Comparison of ENCODE assay signal across 24 cellular contexts in the genomic region with DNA sequence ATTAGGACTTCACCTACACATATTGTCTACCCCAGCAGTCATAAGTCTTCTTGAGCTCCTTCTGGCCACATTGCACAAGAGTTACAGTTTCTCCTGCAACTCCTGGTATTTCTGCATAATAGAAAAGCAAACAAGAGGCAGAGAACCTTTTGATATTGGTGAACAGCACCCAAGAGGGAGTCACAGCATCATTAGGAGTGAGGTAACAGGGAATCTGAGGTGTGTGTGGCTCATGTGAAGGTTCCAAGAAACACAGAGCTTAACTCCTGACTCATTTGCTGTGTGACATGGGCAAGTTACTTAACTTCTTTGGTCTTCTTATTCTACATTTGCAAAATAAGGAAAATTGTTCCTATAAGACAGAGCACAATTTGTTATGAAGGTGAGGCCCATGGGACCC.
"Had no signal": no experiment of that assay in that cellular context is flagged by ENCODE, and none has a peak within 500 bp of the region (broad histone marks: within the 10 kb centered on the region; RNA-seq: fewer than 3 reads in every experiment).

No MANE protein-coding gene starts in this region.

- H3K36me3 ChIP-seq: gastrocnemius medialis, left ventricle myocardium inferior, lower lobe of right lung, neural progenitor cell, pancreas, prostate gland, spleen, tibial artery, upper lobe of left lung, uterus had no signal

- H3K9me3 Mint-ChIP-seq: neural progenitor cell; stimulated activated naive CD8-positive, alpha-beta T cell treated with anti-CD3 and anti-CD28 coated beads, Interleukin-15, Interleukin-2, amounts not matched to agents 100 ng/mL and 50 ng/mL, for 24 hours had no signal

- H3K9me3 ChIP-seq: gastrocnemius medialis, left ventricle myocardium inferior, lower lobe of right lung, pancreas, prostate gland, spleen, tibial artery, upper lobe of left lung, uterus had no signal

- H3K4me1 Mint-ChIP-seq: immature natural killer cell; stimulated activated memory B cell treated with anti-CD40 and anti-IgM and Interleukin-4, amounts not matched to agents 10 μg/mL and 1 μg/mL and 100 μg/mL, for 72 hours had no signal

- H3K9ac ChIP-seq: neural progenitor cell had no signal

- H3K4me1 ChIP-seq: gastrocnemius medialis, left ventricle myocardium inferior, lower lobe of right lung, neural progenitor cell, prostate gland, spleen, tibial artery, upper lobe of left lung, uterus had no signal

- H3K4me2 ChIP-seq: neural progenitor cell had no signal

- ATAC-seq: gastrocnemius medialis; left cardiac atrium; lower lobe of right lung; natural killer cell treated with Interleukin-12 subunit alpha and Interleukin-12 subunit beta and Interleukin-15 and Interleukin-18, amount 100 ng/mL, for 72 hours; pancreas; sciatic nerve; stimulated activated memory B cell treated with anti-CD40 and anti-IgM and Interleukin-4, amounts not matched to agents 10 μg/mL and 1 μg/mL and 100 μg/mL, for 72 hours had no signal

- DNase-seq: dermis blood vessel endothelial cell; erythroblast; gastrocnemius medialis; immature natural killer cell; left cardiac atrium; left ventricle myocardium inferior; lower lobe of right lung; mesenchymal stem cell; midbrain; nucleus accumbens; pancreas; spleen; stimulated activated CD4-positive, alpha-beta T cell treated with anti-CD3 and anti-CD28 coated beads, Interleukin-15, amount 100 ng/mL, for 24 hours; stimulated activated CD4-positive, alpha-beta T cell treated with anti-CD3 and anti-CD28 coated beads, Interleukin-1b, Interleukin-23, amount 100 ng/mL, for 48 hours; stimulated activated CD4-positive, alpha-beta T cell treated with anti-CD3 and anti-CD28 coated beads, Interleukin-4, amount 100 ng/mL, for 24 hours; tibial artery; upper lobe of left lung; uterus had no signal

- H3K4me3 Mint-ChIP-seq: immature natural killer cell; natural killer cell treated with Interleukin-12 subunit alpha and Interleukin-12 subunit beta and Interleukin-15 and Interleukin-18, amount 100 ng/mL, for 72 hours; neural progenitor cell; stimulated activated memory B cell treated with anti-CD40 and anti-IgM and Interleukin-4, amounts not matched to agents 10 μg/mL and 1 μg/mL and 100 μg/mL, for 72 hours; stimulated activated naive CD8-positive, alpha-beta T cell treated with anti-CD3 and anti-CD28 coated beads, Interleukin-15, Interleukin-2, amounts not matched to agents 100 ng/mL and 50 ng/mL, for 24 hours had no signal

- H3K27ac Mint-ChIP-seq: immature natural killer cell; natural killer cell treated with Interleukin-12 subunit alpha and Interleukin-12 subunit beta and Interleukin-15 and Interleukin-18, amount 100 ng/mL, for 72 hours; neural progenitor cell; stimulated activated memory B cell treated with anti-CD40 and anti-IgM and Interleukin-4, amounts not matched to agents 10 μg/mL and 1 μg/mL and 100 μg/mL, for 72 hours; stimulated activated naive CD8-positive, alpha-beta T cell treated with anti-CD3 and anti-CD28 coated beads, Interleukin-15, Interleukin-2, amounts not matched to agents 100 ng/mL and 50 ng/mL, for 24 hours had no signal

- H3K36me3 Mint-ChIP-seq: immature natural killer cell; natural killer cell treated with Interleukin-12 subunit alpha and Interleukin-12 subunit beta and Interleukin-15 and Interleukin-18, amount 100 ng/mL, for 72 hours; neural progenitor cell; stimulated activated memory B cell treated with anti-CD40 and anti-IgM and Interleukin-4, amounts not matched to agents 10 μg/mL and 1 μg/mL and 100 μg/mL, for 72 hours had no signal

- H3K4me3 ChIP-seq: gastrocnemius medialis, left ventricle myocardium inferior, lower lobe of right lung, neural progenitor cell, pancreas, prostate gland, spleen, tibial artery, upper lobe of left lung, uterus had no signal

- H3K27me3 Mint-ChIP-seq: natural killer cell treated with Interleukin-12 subunit alpha and Interleukin-12 subunit beta and Interleukin-15 and Interleukin-18, amount 100 ng/mL, for 72 hours; stimulated activated naive CD8-positive, alpha-beta T cell treated with anti-CD3 and anti-CD28 coated beads, Interleukin-15, Interleukin-2, amounts not matched to agents 100 ng/mL and 50 ng/mL, for 24 hours had no signal

- H3K27me3 ChIP-seq: gastrocnemius medialis, neural progenitor cell, pancreas, spleen, tibial artery, upper lobe of left lung, uterus had no signal

- H3K27ac ChIP-seq: gastrocnemius medialis, left ventricle myocardium inferior, lower lobe of right lung, neural progenitor cell, pancreas, prostate gland, spleen, tibial artery, upper lobe of left lung, uterus had no signal

- H2AFZ ChIP-seq: neural progenitor cell had no signal
